In genomic region chr11:78427615-78428272, GRCh38 we compare ENCODE assay signal across 13 cellular contexts. TPM values are rescaled to one million over a fixed set of nuclear protein-coding genes. Genes with fewer than 3 reads are reported as not detected.
DNase-seq lines count a peak whose midpoint lies in the region; ATAC-seq and TF ChIP-seq lines count a peak whose summit lies in the region.
"Had no signal": no experiment of that assay in that cellular context is flagged by ENCODE, and none has a peak within 500 bp of the region (broad histone marks: within the 10 kb centered on the region; RNA-seq: fewer than 3 reads in every experiment).

No MANE protein-coding gene starts in this region.

- no peak overlapping the region for H3K4me3 ChIP-seq in right cardiac atrium (ENCODE audit: low read length)
- peak overlapping the region in 4 of 12 donors; percentile 6 to 36 (median 14) for H3K4me3 ChIP-seq in heart left ventricle
- no peak overlapping the region for H3K4me3 ChIP-seq in upper lobe of left lung
- H3K4me3 ChIP-seq: colonic mucosa had no signal

- H3K9me3 ChIP-seq in right cardiac atrium (ENCODE audit: control insufficient read depth, low read length): no peaks in the 10 kb centered on the region
- H3K9me3 ChIP-seq in heart left ventricle: no peaks in the 10 kb centered on the region
- no peaks in the 10 kb centered on the region for H3K9me3 ChIP-seq in upper lobe of left lung
- H3K9me3 ChIP-seq: BE2C, colonic mucosa had no signal

- H3K4me1 ChIP-seq in right cardiac atrium (ENCODE audit: control insufficient read depth, insufficient read depth, low read length) (no peaks in the 10 kb centered on the region), heart left ventricle (peaks cover 0 to 49% (median 0%) of the 10 kb centered on the region in 12 donors), upper lobe of left lung (peaks cover 0 to 6% (median 0%) of the 10 kb centered on the region in 4 donors)

- no peaks in the 10 kb centered on the region for H3K9me3 Mint-ChIP-seq in activated T-helper 17 cell treated with anti-CD3 and anti-CD28 coated beads, Interleukin-2, amount 50 U/mL, for 72 hours
- H3K9me3 Mint-ChIP-seq in naive thymus-derived CD8-positive, alpha-beta T cell: no peaks in the 10 kb centered on the region
- H3K9me3 Mint-ChIP-seq: T-helper 1 cell treated with Interleukin-12 subunit alpha and Interleukin-12 subunit beta and Interleukin-4 antibody, amounts not matched to agents 30 μg/mL and 1 μg/mL, for 36 hours had no signal

- WGBS in right cardiac atrium: 64% methylated on average over 11 of the region's 11 CpGs
- 65 to 73% (median 68%) methylated on average over 11 of the region's 11 CpGs for WGBS in heart left ventricle, 4 donors
- 57 to 58% methylated on average over 11 of the region's 11 CpGs for WGBS in upper lobe of left lung, 2 donors

- POLR2A ChIA-PET in naive thymus-derived CD8-positive, alpha-beta T cell (lab: Charles Lee): no interaction called here

- TF ChIP-seq CTCF in heart left ventricle (IDR thresholded peaks at IDR 0.05) (no peak), upper lobe of left lung (IDR thresholded peaks at IDR 0.05) (no peak)

- H3K27me3 ChIP-seq in right cardiac atrium (ENCODE audit: control insufficient read depth, insufficient read depth) (no peaks in the 10 kb centered on the region), heart left ventricle (no peaks in the 10 kb centered on the region), upper lobe of left lung (no peaks in the 10 kb centered on the region)
- H3K27me3 ChIP-seq: BE2C, colonic mucosa had no signal

- TF ChIP-seq EP300 in upper lobe of left lung (IDR thresholded peaks at IDR 0.05): no peak

- DNase-seq in right cardiac atrium: no peak
- no peak for DNase-seq in heart left ventricle
- no peak for DNase-seq in upper lobe of left lung
- DNase-seq in naive thymus-derived CD8-positive, alpha-beta T cell: no peak
- no peak for DNase-seq in NCI-H2081 (lab: John Stamatoyannopoulos, UW)
- no peak for DNase-seq in inferior parietal cortex (ENCODE audit: extremely low spot score)
- DNase-seq: BE2C, colonic mucosa, head of caudate nucleus, Kasumi-1 had no signal

- intact Hi-C loops in right cardiac atrium (cut with DNase I): loop anchor here in 3 of 4 donors (10.0 kb wide), 1 partner anchor 137 kb away; no protein-coding TSS in a partner anchor
- intact Hi-C loops in heart left ventricle (cut with DNase I): loop anchor here in 5 of 10 donors (5.0 to 10.0 kb wide), 4 partner anchors 273 to 290 kb away; partner anchors contain the start of gene ALG8 (in 1 of the 5)

- ATAC-seq in right cardiac atrium: no peak
- no peak for ATAC-seq in heart left ventricle
- peak; percentile 42 for ATAC-seq in HG02678 (IDR thresholded peaks at IDR 0.05; ENCODE audit: unreplicated experiment)
- peak; percentile 83 for ATAC-seq in activated T-helper 17 cell treated with anti-CD3 and anti-CD28 coated beads, Interleukin-2, amount 50 U/mL, for 72 hours (replicated peaks)
- ATAC-seq in upper lobe of left lung (ENCODE audit: low FRiP score in 2 of 2): no peak
- no peak for ATAC-seq in naive thymus-derived CD8-positive, alpha-beta T cell

- TF ChIP-seq POLR2A in heart left ventricle (IDR thresholded peaks at IDR 0.05) (no peak), upper lobe of left lung (IDR thresholded peaks at IDR 0.05) (no peak)

- peaks cover 24% of the 10 kb centered on the region for H3K4me1 Mint-ChIP-seq in activated T-helper 17 cell treated with anti-CD3 and anti-CD28 coated beads, Interleukin-2, amount 50 U/mL, for 72 hours
- peaks cover 0 to 35% (median 0%) of the 10 kb centered on the region in 4 donors for H3K4me1 Mint-ChIP-seq in naive thymus-derived CD8-positive, alpha-beta T cell

- H3K27ac ChIP-seq in right cardiac atrium (ENCODE audit: low read length) (peak overlapping the region; percentile 32), heart left ventricle (peak overlapping the region in 2 of 12 donors; percentile 20 to 82), upper lobe of left lung (peak overlapping the region; percentile 26 to 73 (median 55))
- H3K27ac ChIP-seq: colonic mucosa had no signal

- H3K36me3 ChIP-seq in heart left ventricle: no peaks in the 10 kb centered on the region
- H3K36me3 ChIP-seq in upper lobe of left lung: no peaks in the 10 kb centered on the region
- H3K36me3 ChIP-seq: BE2C, colonic mucosa had no signal

- H3K4me3 Mint-ChIP-seq in activated T-helper 17 cell treated with anti-CD3 and anti-CD28 coated beads, Interleukin-2, amount 50 U/mL, for 72 hours: peak overlapping the region; percentile 68
- H3K4me3 Mint-ChIP-seq in naive thymus-derived CD8-positive, alpha-beta T cell: peak overlapping the region in 1 of 10 donors; percentile 67
- H3K4me3 Mint-ChIP-seq: T-helper 1 cell treated with Interleukin-12 subunit alpha and Interleukin-12 subunit beta and Interleukin-4 antibody, amounts not matched to agents 30 μg/mL and 1 μg/mL, for 36 hours had no signal

- no peaks in the 10 kb centered on the region for H3K27me3 Mint-ChIP-seq in activated T-helper 17 cell treated with anti-CD3 and anti-CD28 coated beads, Interleukin-2, amount 50 U/mL, for 72 hours
- H3K27me3 Mint-ChIP-seq in naive thymus-derived CD8-positive, alpha-beta T cell: peaks cover 0 to 3% (median 0%) of the 10 kb centered on the region in 5 donors

- peaks cover 5% of the 10 kb centered on the region for H3K36me3 Mint-ChIP-seq in activated T-helper 17 cell treated with anti-CD3 and anti-CD28 coated beads, Interleukin-2, amount 50 U/mL, for 72 hours (ENCODE audit: low read depth)
- H3K36me3 Mint-ChIP-seq in naive thymus-derived CD8-positive, alpha-beta T cell: peaks cover 0 to 16% (median 9%) of the 10 kb centered on the region in 3 donors

- H3K27ac Mint-ChIP-seq in activated T-helper 17 cell treated with anti-CD3 and anti-CD28 coated beads, Interleukin-2, amount 50 U/mL, for 72 hours: peak overlapping the region; percentile 65
- H3K27ac Mint-ChIP-seq in naive thymus-derived CD8-positive, alpha-beta T cell: peak overlapping the region in 2 of 10 donors; percentile 7 to 21
- H3K27ac Mint-ChIP-seq: T-helper 1 cell treated with Interleukin-12 subunit alpha and Interleukin-12 subunit beta and Interleukin-4 antibody, amounts not matched to agents 30 μg/mL and 1 μg/mL, for 36 hours had no signal

RNA-seq across cellular contexts. Expression of gene GAB2, which starts 10.1 kb away (rescaled TPM):
- 10 to 100 TPM; 16.9 to 37.3 (median 24.3) TPM for total RNA-seq in right cardiac atrium
- 7.5 TPM for polyA plus RNA-seq in right cardiac atrium
- total RNA-seq in heart left ventricle: 10 to 100 TPM; 25.6 to 53.0 (median 32.0) TPM
- 10 to 100 TPM in 1 of 2 donors, 1 to 10 TPM in 1; 6.1 to 19.3 TPM for polyA plus RNA-seq in heart left ventricle
- 10 to 100 TPM in 1 of 2 donors, 1 to 10 TPM in 1; 6.5 to 11.4 TPM for total RNA-seq in activated T-helper 17 cell treated with anti-CD3 and anti-CD28 coated beads, Interleukin-2, amount 50 U/mL, for 72 hours
- total RNA-seq in upper lobe of left lung: 10 to 100 TPM; 40.9 to 76.6 (median 50.4) TPM
- total RNA-seq in naive thymus-derived CD8-positive, alpha-beta T cell: 1 to 10 TPM; 1.8 to 3.0 TPM
- polyA plus RNA-seq in naive thymus-derived CD8-positive, alpha-beta T cell: under 1 TPM in 2 of 3 donors, not detected in 1; 0.16 to 0.23 TPM

Comparison
In these comparisons a context has a peak if more than half of its experiments do, and no peak if none do; other contexts are left out.
1. ATAC-seq: peak in HG02678 (single experiment) and activated T-helper 17 cell treated with anti-CD3 and anti-CD28 coated beads, Interleukin-2, amount 50 U/mL, for 72 hours (single experiment); none in right cardiac atrium (0 of 2), heart left ventricle (0 of 4), upper lobe of left lung (0 of 2) and naive thymus-derived CD8-positive, alpha-beta T cell (0 of 2).